In genomic region chr20:46065006-46065405, GRCh38 we compare ENCODE assay signal across 20 cellular contexts. TPM values are rescaled to one million over a fixed set of nuclear protein-coding genes. Genes with fewer than 3 reads are reported as not detected.
A peak's percentile ranks its signal among the peaks of the same experiment; 100 is the strongest.
DNase-seq lines count a peak whose midpoint lies in the region; ATAC-seq, FAIRE-seq and TF ChIP-seq lines count a peak whose summit lies in the region.
"Had no signal": no experiment of that assay in that cellular context is flagged by ENCODE, and none has a peak within 500 bp of the region (broad histone marks: within the 10 kb centered on the region; RNA-seq: fewer than 3 reads in every experiment).

No MANE protein-coding gene starts in this region.

- intact Hi-C loops in activated CD4-positive, alpha-beta T cell treated with anti-CD3 and anti-CD28 coated beads, Interleukin-2, amount 10 ng/mL, durations not matched to agents 24 days and 14 days (cut with micrococcal nuclease): loop anchor here (2.0 kb wide), 1 partner anchor 24 kb away; the partner anchor contains the start of gene NCOA5
- intact Hi-C loops in sigmoid colon (cut with DNase I) (no loop called here), kidney (cut with DNase I) (no loop called here)

- H3K4me1 Mint-ChIP-seq in activated CD4-positive, alpha-beta T cell treated with anti-CD3 and anti-CD28 coated beads, Interleukin-2, amount 10 ng/mL, durations not matched to agents 24 days and 14 days: peaks cover 35% of the 10 kb centered on the region
- H3K4me1 Mint-ChIP-seq in endothelial cell (ENCODE audit: unreplicated experiment): peaks cover 21% of the 10 kb centered on the region

- TF ChIP-seq EP300 in sigmoid colon (IDR thresholded peaks at IDR 0.05) (no peak), gastroesophageal sphincter (IDR thresholded peaks at IDR 0.05) (no peak)

- H3K4me3 ChIP-seq in sigmoid colon: no peak overlapping the region
- H3K4me3 ChIP-seq in kidney (ENCODE audit: low read length in 2 of 2): no peak overlapping the region
- H3K4me3 ChIP-seq in gastroesophageal sphincter: no peak overlapping the region
- H3K4me3 ChIP-seq: A549, HAP-1 had no signal

- peaks cover 81% of the 10 kb centered on the region for H3K36me3 Mint-ChIP-seq in activated CD4-positive, alpha-beta T cell treated with anti-CD3 and anti-CD28 coated beads, Interleukin-2, amount 10 ng/mL, durations not matched to agents 24 days and 14 days (ENCODE audit: low read depth)
- H3K36me3 Mint-ChIP-seq in endothelial cell (ENCODE audit: low read depth, unreplicated experiment): peaks cover 52% of the 10 kb centered on the region

- no peak for FAIRE-seq in kidney (lab: Jason Lieb, UNC)
- FAIRE-seq: A549 had no signal

- peak overlapping the region; percentile 12 for H3K27ac Mint-ChIP-seq in activated CD4-positive, alpha-beta T cell treated with anti-CD3 and anti-CD28 coated beads, Interleukin-2, amount 10 ng/mL, durations not matched to agents 24 days and 14 days
- H3K27ac Mint-ChIP-seq in endothelial cell (ENCODE audit: unreplicated experiment): no peak overlapping the region
- H3K27ac Mint-ChIP-seq: CD4-positive, alpha-beta memory T cell had no signal

- H3K36me3 ChIP-seq in sigmoid colon (peaks cover 68 to 100% (median 85%) of the 10 kb centered on the region in 4 donors), kidney (ENCODE audit: control insufficient read depth in 1 of 2, insufficient read depth in 2 of 2, low read length in 2 of 2) (peaks cover 54 to 85% of the 10 kb centered on the region in 2 donors), gastroesophageal sphincter (peaks cover 16 to 100% of the 10 kb centered on the region in 2 donors)

- H3K27ac ChIP-seq in sigmoid colon: no peak overlapping the region
- H3K27ac ChIP-seq in kidney (ENCODE audit: low read depth in 2 of 2, low read length in 2 of 2): no peak overlapping the region
- H3K27ac ChIP-seq in gastroesophageal sphincter: no peak overlapping the region
- H3K27ac ChIP-seq: 22Rv1, A549, C4-2B had no signal

- TF ChIP-seq CTCF in endothelial cell (IDR thresholded peaks at IDR 0.05; ENCODE audit: unreplicated experiment) (no peak), sigmoid colon (IDR thresholded peaks at IDR 0.05) (no peak), kidney (IDR thresholded peaks at IDR 0.05; ENCODE audit: borderline replicate concordance, extremely low read depth, insufficient read depth) (no peak), gastroesophageal sphincter (IDR thresholded peaks at IDR 0.05) (no peak)

- ATAC-seq in GM21515 (IDR thresholded peaks at IDR 0.05; ENCODE audit: unreplicated experiment): no peak
- no peak for ATAC-seq in gastroesophageal sphincter
- ATAC-seq: A549 had no signal

- no peaks in the 10 kb centered on the region for H3K27me3 Mint-ChIP-seq in activated CD4-positive, alpha-beta T cell treated with anti-CD3 and anti-CD28 coated beads, Interleukin-2, amount 10 ng/mL, durations not matched to agents 24 days and 14 days
- peaks cover 3% of the 10 kb centered on the region for H3K27me3 Mint-ChIP-seq in endothelial cell (ENCODE audit: unreplicated experiment)

- H3K4me1 ChIP-seq in sigmoid colon (no peaks in the 10 kb centered on the region), kidney (ENCODE audit: control insufficient read depth in 1 of 2, insufficient read depth in 1 of 2, low read depth in 1 of 2, low read length in 2 of 2) (no peaks in the 10 kb centered on the region), gastroesophageal sphincter (peaks cover 0 to 18% (median 3%) of the 10 kb centered on the region in 3 donors)
- H3K4me1 ChIP-seq: A549, HAP-1 had no signal

- WGBS in sigmoid colon, 2 donors: 98% methylated on average over 9 of the region's 9 CpGs
- WGBS in gastroesophageal sphincter (ENCODE audit: low coverage in 1 of 2), 2 donors: 78 to 93% methylated on average over 5 to 9 of the region's 9 CpGs

- TF ChIP-seq POLR2A in sigmoid colon (IDR thresholded peaks at IDR 0.05) (no peak), gastroesophageal sphincter (IDR thresholded peaks at IDR 0.05) (no peak)

- no peak overlapping the region for H3K4me3 Mint-ChIP-seq in activated CD4-positive, alpha-beta T cell treated with anti-CD3 and anti-CD28 coated beads, Interleukin-2, amount 10 ng/mL, durations not matched to agents 24 days and 14 days
- H3K4me3 Mint-ChIP-seq in endothelial cell (ENCODE audit: unreplicated experiment): peak overlapping the region; percentile 14
- H3K4me3 Mint-ChIP-seq: CD4-positive, alpha-beta memory T cell had no signal

- H3K9me3 Mint-ChIP-seq in activated CD4-positive, alpha-beta T cell treated with anti-CD3 and anti-CD28 coated beads, Interleukin-2, amount 10 ng/mL, durations not matched to agents 24 days and 14 days: no peaks in the 10 kb centered on the region
- no peaks in the 10 kb centered on the region for H3K9me3 Mint-ChIP-seq in endothelial cell (ENCODE audit: unreplicated experiment)
- H3K9me3 Mint-ChIP-seq: CD4-positive, alpha-beta memory T cell had no signal

- no peaks in the 10 kb centered on the region for H3K27me3 ChIP-seq in sigmoid colon
- no peaks in the 10 kb centered on the region for H3K27me3 ChIP-seq in gastroesophageal sphincter

- no peaks in the 10 kb centered on the region for H3K9me3 ChIP-seq in sigmoid colon
- H3K9me3 ChIP-seq in kidney (ENCODE audit: control insufficient read depth in 1 of 2, low read length in 2 of 2): no peaks in the 10 kb centered on the region
- H3K9me3 ChIP-seq in gastroesophageal sphincter: no peaks in the 10 kb centered on the region
- H3K9me3 ChIP-seq: A549, HAP-1 had no signal

- H3K9ac ChIP-seq in kidney (ENCODE audit: low read length in 2 of 2): no peak overlapping the region

- DNase-seq in activated CD4-positive, alpha-beta T cell treated with anti-CD3 and anti-CD28 coated beads, Interleukin-2, amount 10 ng/mL, durations not matched to agents 24 days and 14 days: no peak
- DNase-seq in activated CD4-positive, alpha-beta T cell treated with anti-CD3 and anti-CD28 coated beads, Interleukin-2, amount 50 U/mL, for 48 hours: no peak
- DNase-seq in endothelial cell (ENCODE audit: low spot score) (no peak), sigmoid colon (peak; percentile 41), kidney (no peak)
- DNase-seq: AML-193; CD4-positive, alpha-beta memory T cell; DMS153; DMS79; GF-D8 had no signal

RNA-seq across cellular contexts. Expression of gene NCOA5, which starts 24.8 kb away (rescaled TPM):
- 27.6 and 30.3 TPM in 2 replicates for total RNA-seq in activated CD4-positive, alpha-beta T cell treated with anti-CD3 and anti-CD28 coated beads, Interleukin-2, amount 10 ng/mL, durations not matched to agents 24 days and 14 days
- total RNA-seq in endothelial cell (ENCODE audit: unreplicated experiment) (34.9 TPM), sigmoid colon (10 to 100 TPM; 22.4 to 39.2 (median 29.5) TPM), kidney (28.3 TPM), gastroesophageal sphincter (10 to 100 TPM; 26.3 to 39.8 (median 30.8) TPM)
- polyA plus RNA-seq in sigmoid colon (10 to 100 TPM; 10.6 to 19.5 (median 11.4) TPM), kidney (ENCODE audit: insufficient read depth, low read depth, low replicate concordance) (15.4 TPM)

RNA-seq across cellular contexts. Expression of gene SLC12A5, which starts 36.0 kb away (rescaled TPM):
- total RNA-seq in activated CD4-positive, alpha-beta T cell treated with anti-CD3 and anti-CD28 coated beads, Interleukin-2, amount 10 ng/mL, durations not matched to agents 24 days and 14 days: not detected in 2 replicates
- 8.8 TPM for total RNA-seq in endothelial cell (ENCODE audit: unreplicated experiment)
- under 1 TPM in 1 of 4 donors, not detected in 3; 0.14 TPM for total RNA-seq in sigmoid colon
- polyA plus RNA-seq in sigmoid colon: 1 to 10 TPM in 1 of 3 donors, not detected in 2; 1.4 TPM
- 2.0 TPM for total RNA-seq in kidney
- 2.5 TPM for polyA plus RNA-seq in kidney (ENCODE audit: insufficient read depth, low read depth, low replicate concordance)
- total RNA-seq in gastroesophageal sphincter: not detected
- total RNA-seq: CD4-positive, alpha-beta memory T cell; Daoy; HT-29 had no signal
- polyA plus RNA-seq: CD4-positive, alpha-beta memory T cell had no signal

RNA-seq across cellular contexts. Expression of gene CD40, which starts 53.1 kb away (rescaled TPM):
- 2.5 and 2.7 TPM in 2 replicates for total RNA-seq in activated CD4-positive, alpha-beta T cell treated with anti-CD3 and anti-CD28 coated beads, Interleukin-2, amount 10 ng/mL, durations not matched to agents 24 days and 14 days
- total RNA-seq in endothelial cell (ENCODE audit: unreplicated experiment) (69.4 TPM), sigmoid colon (10 to 100 TPM in 2 of 4 donors, 1 to 10 TPM in 2; 5.0 to 15.6 (median 11.1) TPM), kidney (25.2 TPM), gastroesophageal sphincter (10 to 100 TPM; 13.7 to 16.6 (median 13.9) TPM)
- polyA plus RNA-seq in sigmoid colon (10 to 100 TPM in 1 of 3 donors, 1 to 10 TPM in 2; 3.6 to 25.2 (median 7.9) TPM), kidney (ENCODE audit: insufficient read depth, low read depth, low replicate concordance) (15.7 TPM)
- total RNA-seq: HT-29 had no signal

RNA-seq across cellular contexts. Expression of gene MMP9, which starts 56.3 kb away (rescaled TPM):
- total RNA-seq in activated CD4-positive, alpha-beta T cell treated with anti-CD3 and anti-CD28 coated beads, Interleukin-2, amount 10 ng/mL, durations not matched to agents 24 days and 14 days: 0.19 and 0.28 TPM in 2 replicates
- total RNA-seq in endothelial cell (ENCODE audit: unreplicated experiment) (9.7 TPM), sigmoid colon (under 1 TPM in 1 of 4 donors, not detected in 3; 0.27 TPM), kidney (6.6 TPM), gastroesophageal sphincter (1 to 10 TPM in 2 of 4 donors, under 1 TPM in 1, not detected in 1; 0.15 to 3.9 (median 1.2) TPM)
- polyA plus RNA-seq in sigmoid colon (10 to 100 TPM in 1 of 3 donors, 1 to 10 TPM in 1, under 1 TPM in 1; 0.60 to 27.1 (median 2.5) TPM), kidney (ENCODE audit: insufficient read depth, low read depth, low replicate concordance) (not detected)
- total RNA-seq: H4, HT-29 had no signal
- polyA plus RNA-seq: BJ; CD4-positive, alpha-beta memory T cell had no signal
